In genomic region chr20:63494420-63495166, GRCh38 we compare ENCODE assay signal across 18 cellular contexts. TPM values are rescaled to one million over a fixed set of nuclear protein-coding genes. Genes with fewer than 3 reads are reported as not detected.
A peak's percentile ranks its signal among the peaks of the same experiment; 100 is the strongest.
DNase-seq lines count a peak whose midpoint lies in the region; ATAC-seq, FAIRE-seq and TF ChIP-seq lines count a peak whose summit lies in the region.
"Had no signal": no experiment of that assay in that cellular context is flagged by ENCODE, and none has a peak within 500 bp of the region (broad histone marks: within the 10 kb centered on the region; RNA-seq: fewer than 3 reads in every experiment).

No MANE protein-coding gene starts in this region.

- H3K4me3 ChIP-seq in K562 (no peak overlapping the region), neuronal stem cell (ENCODE audit: low read length in 2 of 2) (no peak overlapping the region)
- H3K4me3 ChIP-seq: GM12878 had no signal

- H3K9me3 ChIP-seq in K562 (replicated peaks; ENCODE audit: control insufficient read depth, insufficient read depth, low read depth, low read length), result no peaks in the 10 kb centered on the region
- H3K9me3 ChIP-seq in neuronal stem cell (replicated peaks in 1 of 2; ENCODE audit: control insufficient read depth in 2 of 2, insufficient read depth in 1 of 2, low read depth in 1 of 2, low read length in 2 of 2), result peaks cover 0 to 3% of the 10 kb centered on the region in 2 donors

- H3K4me2 ChIP-seq in K562 (ENCODE audit: insufficient read depth, low read length) (no peak overlapping the region), neuronal stem cell (ENCODE audit: insufficient read depth, low read length, poor library complexity, severe bottlenecking) (no peak overlapping the region)

- peak; percentile 21 for DNase-seq in D341Med (ENCODE audit: low spot score)
- DNase-seq in K562 (ENCODE audit: extremely low read depth in 1 of 4, low spot score in 3 of 4), result no peak
- DNase-seq in neuronal stem cell (ENCODE audit: low spot score), result no peak
- DNase-seq in dedifferentiated amniotic fluid mesenchymal stem cell (ENCODE audit: extremely low spot score), result no peak
- no peak for DNase-seq in NCI-H2227 treated with DMSO at 0.1 percent for 48 hours (lab: John Stamatoyannopoulos, UW)
- no peak for DNase-seq in superior temporal gyrus (ENCODE audit: extremely low spot score)
- DNase-seq: CD4-positive, CD25-positive, alpha-beta regulatory T cell; DMS79; Karpas-422; MM.1S; NCI-H1105 treated with DMSO at 0.1 percent for 48 hours; NCI-H187; NCI-H82 had no signal

- no peak overlapping the region for H3K4ac ChIP-seq in neuronal stem cell (ENCODE audit: low read length)

- H3K36me3 ChIP-seq in K562 (ENCODE audit: control insufficient read depth, insufficient read depth, low read length) (no peaks in the 10 kb centered on the region), neuronal stem cell (replicated peaks in 1 of 2; ENCODE audit: control insufficient read depth in 2 of 2, insufficient read depth in 2 of 2, low read length in 2 of 2) (no peaks in the 10 kb centered on the region)

- H3K27me3 ChIP-seq in K562 (ENCODE audit: control insufficient read depth in 2 of 2, insufficient read depth in 2 of 2, low read length in 2 of 2) (no peaks in the 10 kb centered on the region), neuronal stem cell (ENCODE audit: control insufficient read depth in 3 of 3, insufficient read depth in 3 of 3, low read depth in 1 of 3, low read length in 3 of 3) (peaks cover 19 to 41% (median 29%) of the 10 kb centered on the region in 3 experiments)

- no peaks in the 10 kb centered on the region for H3K9me1 ChIP-seq in K562 (ENCODE audit: control insufficient read depth, insufficient read depth, low read length)

- H2BK5ac ChIP-seq in neuronal stem cell (ENCODE audit: low read length), result peak overlapping the region; percentile 39

- 53% methylated on average over 38 of the region's 51 CpGs for WGBS in K562 (ENCODE audit: insufficient coverage, low coverage, missing lambda C conversion rate)
- no CpG with 5 or more reads among the region's 51 CpGs for WGBS in neuronal stem cell (ENCODE audit: extremely low coverage in 2 of 2, insufficient read length in 2 of 2, insufficient replicate concordance in 1 of 2), 2 donors

- H3K18ac ChIP-seq in neuronal stem cell (ENCODE audit: low read length), result peak overlapping the region; percentile 64

- no TSS peak for BruUV-seq in K562 (replicated peaks; lab: Mats Ljungman, UMichigan)

- H2BK12ac ChIP-seq in neuronal stem cell (ENCODE audit: low read length), result peak overlapping the region; percentile 73

- H2BK120ac ChIP-seq in neuronal stem cell (ENCODE audit: low read depth, low read length), result no peak overlapping the region

- H3K4me1 ChIP-seq in K562 (replicated peaks in 1 of 2; ENCODE audit: control insufficient read depth in 2 of 2, insufficient read depth in 2 of 2, low read length in 2 of 2) (peaks cover 0 to 60% of the 10 kb centered on the region in 2 experiments; a peak in 3 of 5 replicates), neuronal stem cell (ENCODE audit: control insufficient read depth in 2 of 2, insufficient read depth in 1 of 2, low read depth in 1 of 2, low read length in 2 of 2) (peaks cover 0 to 5% of the 10 kb centered on the region in 2 donors)

- no peak for TF ChIP-seq POLR2A in K562 (conservative IDR thresholded peaks at IDR 0.05)

- in situ Hi-C loops in K562 (cut with MboI), result no loop called here

- no peak overlapping the region for H2AFZ ChIP-seq in K562 (ENCODE audit: low read depth, low read length)
- H2AFZ ChIP-seq in neuronal stem cell (ENCODE audit: low read length), result no peak overlapping the region

- H3K9ac ChIP-seq in K562 (ENCODE audit: insufficient read depth in 1 of 2, low read depth in 2 of 2, low read length in 2 of 2), result no peak overlapping the region
- H3K9ac ChIP-seq in neuronal stem cell (ENCODE audit: low read depth, low read length, poor library complexity), result no peak overlapping the region

- TF ChIP-seq CTCF in K562 (IDR thresholded peaks at IDR 0.05 in 2 of 3, conservative IDR thresholded peaks at IDR 0.05 in 1 of 3; ENCODE audit: insufficient read depth in 2 of 3, low read depth in 1 of 3, low read length in 3 of 3), result no peak

- peak overlapping the region; percentile 79 for H2AK5ac ChIP-seq in neuronal stem cell (ENCODE audit: low read depth, low read length)

- H4K8ac ChIP-seq in neuronal stem cell (ENCODE audit: low read depth, low read length), result peak overlapping the region; percentile 17

- peak overlapping the region; percentile 37 for H2BK15ac ChIP-seq in neuronal stem cell (ENCODE audit: low read length)

- H3K27ac ChIP-seq in K562 (ENCODE audit: extremely low read depth, low read depth, low read length), result no peak overlapping the region
- no peak overlapping the region for H3K27ac ChIP-seq in neuronal stem cell (replicated peaks; ENCODE audit: low read length)

- no peak overlapping the region for H4K91ac ChIP-seq in neuronal stem cell (ENCODE audit: low read depth, low read length, poor library complexity)

- CTCF ChIA-PET in K562 (lab: Yijun Ruan, JAX; ENCODE audit: low intra/inter-chr PET ratio), result interaction anchor here (1.3 kb wide), 1 partner anchor 25 kb away, joined by 5 read pairs; no protein-coding TSS in a partner anchor

- no peak for ATAC-seq in K562
- ATAC-seq: GM12878 had no signal

- intact Hi-C loops in K562 (cut with micrococcal nuclease), result no loop called here

- H4K20me1 ChIP-seq in K562 (replicated peaks; ENCODE audit: control insufficient read depth, insufficient read depth, low read length), result peaks cover 12% of the 10 kb centered on the region

- peaks cover 2% of the 10 kb centered on the region for H3K79me1 ChIP-seq in neuronal stem cell (ENCODE audit: low read depth, low read length)

- peak overlapping the region; percentile 43 for H3K23ac ChIP-seq in neuronal stem cell (ENCODE audit: low read depth, low read length, poor library complexity)

- no peak for TF ChIP-seq RAD21 in K562 (CRISPR knock-in tag; conservative IDR thresholded peaks at IDR 0.05 in 1 of 2, IDR thresholded peaks at IDR 0.05 in 1 of 2)

- no peak for FAIRE-seq in K562 (lab: Jason Lieb, UNC)
- FAIRE-seq: GM12878, GM18507, H54 had no signal

- no peak overlapping the region for H3K14ac ChIP-seq in neuronal stem cell (ENCODE audit: low read length)

- H3K79me2 ChIP-seq in K562 (ENCODE audit: control insufficient read depth, insufficient read depth, low read length), result no peaks in the 10 kb centered on the region

- POLR2A ChIA-PET in K562 (lab: Yijun Ruan, JAX), result interaction anchor here (1.0 to 1.2 kb wide), 2 partner anchors 9 to 11 kb away, joined by 3 read pairs; no protein-coding TSS in a partner anchor

- no peak for TF ChIP-seq EP300 in K562 (IDR thresholded peaks at IDR 0.05; ENCODE audit: low read length)

RNA-seq across cellular contexts. Expression of gene EEF1A2, which starts 4.3 kb away (rescaled TPM):
- total RNA-seq in K562 (2011; cell fraction: chromatin; rRNA removed; ENCODE audit: low replicate concordance), result 13.0 and 31.1 TPM in 2 replicates
- 23.3 and 23.8 TPM in 2 replicates for total RNA-seq in K562 (2011; cell fraction: nucleolus; rRNA removed)
- total RNA-seq in K562 (2011; cell fraction: nucleoplasm; rRNA removed), result 9.9 and 20.4 TPM in 2 replicates
- total RNA-seq in K562 (2014; rRNA removed), result 20.9 and 24.8 TPM in 2 replicates
- 8.7 and 11.5 TPM in 2 replicates for total RNA-seq in K562 (2014; rRNA removed; fragmentation: Illumina TruSeq; extraction: Trizol)
- total RNA-seq in K562 (2015; rRNA removed; fragmentation: Illumina TruSeq; extraction: Trizol), result 7.7 and 8.7 TPM in 2 replicates
- total RNA-seq in K562 (2021), result 29.0 and 29.6 TPM in 2 replicates
- 9.6 and 11.8 TPM in 2 replicates for polyA plus RNA-seq in K562 (2011; rRNA removed)
- polyA plus RNA-seq in K562 (2011; cell fraction: cytosol; rRNA removed), result 10.8 and 19.3 TPM in 2 replicates
- 13.8 and 24.9 TPM in 2 replicates for polyA plus RNA-seq in K562 (2011; cell fraction: nucleus; rRNA removed)
- polyA plus RNA-seq in K562 (2012), result 29.1 and 61.1 TPM in 2 replicates
- polyA plus RNA-seq in K562 (2014; fragmentation: Illumina TruSeq; extraction: Trizol), result 27.2 and 29.6 TPM in 2 replicates
- polyA plus RNA-seq in K562 (2014; fragmentation: Nextera tagmentation; extraction: Ambion mirVana), result under 1 TPM; 0.04 to 0.58 TPM
- 10.9 and 11.4 TPM in 2 replicates for polyA plus RNA-seq in K562 (2014; rRNA removed)
- 10.3 and 11.5 TPM in 2 replicates for polyA minus RNA-seq in K562 (2011; rRNA and poly(A)+ RNA removed)
- polyA minus RNA-seq in K562 (2011; cell fraction: cytosol; rRNA and poly(A)+ RNA removed), result 34.7 and 45.1 TPM in 2 replicates
- 8.2 and 10.0 TPM in 2 replicates for polyA minus RNA-seq in K562 (2011; cell fraction: nucleus; rRNA and poly(A)+ RNA removed)
- polyA plus RNA-seq in neuronal stem cell (2013, experiment 1 of 2), result 0.57 TPM
- polyA plus RNA-seq in neuronal stem cell (2013, experiment 2 of 2), result 0.96 TPM
- polyA plus RNA-seq: GM12878 had no signal

RNA-seq across cellular contexts. Expression of gene KCNQ2, which starts 22.1 kb away (rescaled TPM):
- not detected in 2 replicates for total RNA-seq in K562 (2011; cell fraction: chromatin; rRNA removed; ENCODE audit: low replicate concordance)
- total RNA-seq in K562 (2011; cell fraction: nucleolus; rRNA removed), result 0.17 TPM in 1 of 2 replicates, not detected in the other
- not detected in 2 replicates for total RNA-seq in K562 (2011; cell fraction: nucleoplasm; rRNA removed)
- total RNA-seq in K562 (2014; rRNA removed) (not detected in 2 replicates), K562 (2014; rRNA removed; fragmentation: Illumina TruSeq; extraction: Trizol) (not detected in 2 replicates), K562 (2015; rRNA removed; fragmentation: Illumina TruSeq; extraction: Trizol) (not detected in 2 replicates), K562 (2021) (0.13 and 0.40 TPM in 2 replicates)
- polyA plus RNA-seq in K562 (2011; rRNA removed) (0.08 TPM in 1 of 2 replicates, not detected in the other), K562 (2014; fragmentation: Illumina TruSeq; extraction: Trizol) (not detected in 2 replicates), K562 (2014; fragmentation: Nextera tagmentation; extraction: Ambion mirVana) (not detected), K562 (2014; rRNA removed) (0.16 TPM in 1 of 2 replicates, not detected in the other)
- not detected in 2 replicates for polyA plus RNA-seq in K562 (2011; cell fraction: cytosol; rRNA removed)
- 0.06 TPM in 1 of 2 replicates, not detected in the other for polyA plus RNA-seq in K562 (2011; cell fraction: nucleus; rRNA removed)
- 0.01 TPM in 1 of 2 replicates, not detected in the other for polyA plus RNA-seq in K562 (2012)
- not detected in 2 replicates for polyA minus RNA-seq in K562 (2011; rRNA and poly(A)+ RNA removed)
- polyA minus RNA-seq in K562 (2011; cell fraction: cytosol; rRNA and poly(A)+ RNA removed), result not detected in 2 replicates
- 0.40 TPM in 1 of 2 replicates, not detected in the other for polyA minus RNA-seq in K562 (2011; cell fraction: nucleus; rRNA and poly(A)+ RNA removed)
- polyA plus RNA-seq in neuronal stem cell (2013, experiment 1 of 2), result 79.3 TPM
- 73.4 TPM for polyA plus RNA-seq in neuronal stem cell (2013, experiment 2 of 2)

RNA-seq across cellular contexts. Expression of gene PPDPF, which starts 26.0 kb away (rescaled TPM):
- total RNA-seq in K562 (2011; cell fraction: chromatin; rRNA removed; ENCODE audit: low replicate concordance), result 8.8 and 25.0 TPM in 2 replicates
- total RNA-seq in K562 (2011; cell fraction: nucleolus; rRNA removed), result 34.9 and 37.0 TPM in 2 replicates
- total RNA-seq in K562 (2011; cell fraction: nucleoplasm; rRNA removed), result 25.6 and 28.6 TPM in 2 replicates
- total RNA-seq in K562 (2014; rRNA removed), result 73.9 and 86.1 TPM in 2 replicates
- 2.3 and 4.5 TPM in 2 replicates for total RNA-seq in K562 (2014; rRNA removed; fragmentation: Illumina TruSeq; extraction: Trizol)
- 10.5 and 16.6 TPM in 2 replicates for total RNA-seq in K562 (2015; rRNA removed; fragmentation: Illumina TruSeq; extraction: Trizol)
- total RNA-seq in K562 (2021), result 220 and 233 TPM in 2 replicates
- polyA plus RNA-seq in K562 (2011; rRNA removed), result 4.5 and 9.8 TPM in 2 replicates
- 17.2 and 51.6 TPM in 2 replicates for polyA plus RNA-seq in K562 (2011; cell fraction: cytosol; rRNA removed)
- 34.4 and 40.3 TPM in 2 replicates for polyA plus RNA-seq in K562 (2011; cell fraction: nucleus; rRNA removed)
- 125 and 320 TPM in 2 replicates for polyA plus RNA-seq in K562 (2012)
- polyA plus RNA-seq in K562 (2014; fragmentation: Illumina TruSeq; extraction: Trizol), result 11.2 and 59.1 TPM in 2 replicates
- under 1 TPM; 0.77 to 0.85 TPM for polyA plus RNA-seq in K562 (2014; fragmentation: Nextera tagmentation; extraction: Ambion mirVana)
- 98.3 and 99.6 TPM in 2 replicates for polyA plus RNA-seq in K562 (2014; rRNA removed)
- 0.95 and 2.2 TPM in 2 replicates for polyA minus RNA-seq in K562 (2011; rRNA and poly(A)+ RNA removed)
- polyA minus RNA-seq in K562 (2011; cell fraction: cytosol; rRNA and poly(A)+ RNA removed), result 82.0 and 193 TPM in 2 replicates
- polyA minus RNA-seq in K562 (2011; cell fraction: nucleus; rRNA and poly(A)+ RNA removed), result 25.2 and 33.4 TPM in 2 replicates
- polyA plus RNA-seq in neuronal stem cell (2013, experiment 1 of 2), result 310 TPM
- 296 TPM for polyA plus RNA-seq in neuronal stem cell (2013, experiment 2 of 2)

RNA-seq across cellular contexts. Expression of gene PTK6, which starts 42.6 kb away (rescaled TPM):
- total RNA-seq in K562 (2011; cell fraction: chromatin; rRNA removed; ENCODE audit: low replicate concordance), result not detected in 2 replicates
- total RNA-seq in K562 (2011; cell fraction: nucleolus; rRNA removed), result not detected in 2 replicates
- total RNA-seq in K562 (2011; cell fraction: nucleoplasm; rRNA removed), result not detected in 2 replicates
- total RNA-seq in K562 (2014; rRNA removed), result not detected in 2 replicates
- total RNA-seq in K562 (2014; rRNA removed; fragmentation: Illumina TruSeq; extraction: Trizol), result not detected in 2 replicates
- not detected in 2 replicates for total RNA-seq in K562 (2015; rRNA removed; fragmentation: Illumina TruSeq; extraction: Trizol)
- total RNA-seq in K562 (2021), result not detected in 2 replicates
- polyA plus RNA-seq in K562 (2011; rRNA removed), result not detected in 2 replicates
- 0.03 TPM in 1 of 2 replicates, not detected in the other for polyA plus RNA-seq in K562 (2011; cell fraction: cytosol; rRNA removed)
- not detected in 2 replicates for polyA plus RNA-seq in K562 (2011; cell fraction: nucleus; rRNA removed)
- polyA plus RNA-seq in K562 (2012), result 0.11 TPM in 1 of 2 replicates, not detected in the other
- not detected in 2 replicates for polyA plus RNA-seq in K562 (2014; fragmentation: Illumina TruSeq; extraction: Trizol)
- polyA plus RNA-seq in K562 (2014; fragmentation: Nextera tagmentation; extraction: Ambion mirVana), result not detected
- polyA plus RNA-seq in K562 (2014; rRNA removed), result 0.07 TPM in 1 of 2 replicates, not detected in the other
- not detected in 2 replicates for polyA minus RNA-seq in K562 (2011; rRNA and poly(A)+ RNA removed)
- polyA minus RNA-seq in K562 (2011; cell fraction: cytosol; rRNA and poly(A)+ RNA removed), result not detected in 2 replicates
- polyA minus RNA-seq in K562 (2011; cell fraction: nucleus; rRNA and poly(A)+ RNA removed), result not detected in 2 replicates
- not detected for polyA plus RNA-seq in neuronal stem cell (2013, experiment 1 of 2)
- polyA plus RNA-seq in neuronal stem cell (2013, experiment 2 of 2), result not detected

RNA-seq across cellular contexts. Expression of gene SRMS, which starts 53.0 kb away (rescaled TPM):
- total RNA-seq in K562 (2011; cell fraction: chromatin; rRNA removed; ENCODE audit: low replicate concordance), result not detected in 2 replicates
- total RNA-seq in K562 (2011; cell fraction: nucleolus; rRNA removed), result 0.17 TPM in 1 of 2 replicates, not detected in the other
- not detected in 2 replicates for total RNA-seq in K562 (2011; cell fraction: nucleoplasm; rRNA removed)
- total RNA-seq in K562 (2014; rRNA removed), result not detected in 2 replicates
- total RNA-seq in K562 (2014; rRNA removed; fragmentation: Illumina TruSeq; extraction: Trizol), result not detected in 2 replicates
- total RNA-seq in K562 (2015; rRNA removed; fragmentation: Illumina TruSeq; extraction: Trizol), result not detected in 2 replicates
- not detected in 2 replicates for total RNA-seq in K562 (2021)
- 0.04 and 0.07 TPM in 2 replicates for polyA plus RNA-seq in K562 (2011; rRNA removed)
- 0.03 and 0.07 TPM in 2 replicates for polyA plus RNA-seq in K562 (2011; cell fraction: cytosol; rRNA removed)
- polyA plus RNA-seq in K562 (2011; cell fraction: nucleus; rRNA removed), result 0.13 and 0.21 TPM in 2 replicates
- 0.05 TPM in 1 of 2 replicates, not detected in the other for polyA plus RNA-seq in K562 (2012)
- not detected in 2 replicates for polyA plus RNA-seq in K562 (2014; fragmentation: Illumina TruSeq; extraction: Trizol)
- not detected for polyA plus RNA-seq in K562 (2014; fragmentation: Nextera tagmentation; extraction: Ambion mirVana)
- not detected in 2 replicates for polyA plus RNA-seq in K562 (2014; rRNA removed)
- not detected in 2 replicates for polyA minus RNA-seq in K562 (2011; rRNA and poly(A)+ RNA removed)
- polyA minus RNA-seq in K562 (2011; cell fraction: cytosol; rRNA and poly(A)+ RNA removed), result not detected in 2 replicates
- not detected in 2 replicates for polyA minus RNA-seq in K562 (2011; cell fraction: nucleus; rRNA and poly(A)+ RNA removed)
- polyA plus RNA-seq in neuronal stem cell (2013, experiment 1 of 2), result not detected
- polyA plus RNA-seq in neuronal stem cell (2013, experiment 2 of 2), result not detected
- total RNA-seq: CD4-positive, CD25-positive, alpha-beta regulatory T cell; G401; GM12878; NCI-H460 had no signal
- polyA plus RNA-seq: CD4-positive, CD25-positive, alpha-beta regulatory T cell; GM12878 had no signal
